In the genomic region with DNA sequence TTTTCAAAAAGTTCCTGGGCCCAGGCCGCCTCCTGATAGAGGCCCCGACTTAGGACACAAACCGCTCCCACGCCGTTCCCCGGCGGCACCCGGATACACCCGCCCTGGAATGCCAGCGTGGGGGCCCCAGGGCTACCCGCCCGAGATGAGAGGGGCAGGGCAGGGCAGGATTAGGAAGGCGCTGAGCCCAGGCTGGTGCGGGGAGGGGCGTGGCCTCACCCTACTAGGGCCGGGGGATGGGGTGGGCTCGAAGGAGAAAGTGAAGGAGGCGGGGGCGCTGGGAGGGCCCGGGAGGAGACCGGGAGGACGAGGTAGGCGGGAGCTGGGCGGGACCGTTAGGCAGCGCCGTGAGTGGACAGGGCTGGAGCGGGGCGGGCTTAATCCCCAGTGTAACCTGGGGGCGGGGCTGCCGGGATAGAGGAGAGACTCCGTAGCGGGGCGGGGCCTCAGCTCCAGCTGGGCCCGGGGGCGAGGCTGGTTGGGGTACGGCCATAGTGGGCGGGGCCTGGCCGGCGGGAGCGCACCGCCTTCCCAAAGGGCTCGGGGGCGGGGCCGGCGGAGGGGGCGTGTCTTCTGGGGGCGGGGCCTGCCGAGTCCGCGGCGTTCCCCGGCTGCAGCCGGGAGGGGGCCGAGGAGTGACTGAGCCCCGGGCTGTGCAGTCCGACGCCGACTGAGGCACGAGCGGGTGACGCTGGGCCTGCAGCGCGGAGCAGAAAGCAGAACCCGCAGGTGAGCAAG, we compare ENCODE assay signal across 1 cellular context.
A peak's percentile ranks its signal among the peaks of the same experiment; 100 is the strongest.
TF ChIP-seq lines count a peak whose summit lies in the region.

A gene with protein sequence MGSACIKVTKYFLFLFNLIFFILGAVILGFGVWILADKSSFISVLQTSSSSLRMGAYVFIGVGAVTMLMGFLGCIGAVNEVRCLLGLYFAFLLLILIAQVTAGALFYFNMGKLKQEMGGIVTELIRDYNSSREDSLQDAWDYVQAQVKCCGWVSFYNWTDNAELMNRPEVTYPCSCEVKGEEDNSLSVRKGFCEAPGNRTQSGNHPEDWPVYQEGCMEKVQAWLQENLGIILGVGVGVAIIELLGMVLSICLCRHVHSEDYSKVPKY (plus strand): TSS at position 656 of the 738 bp plus-strand sequence. CDS start 29,000 bp downstream, outside the sequence.

TF ChIP-seq in H1, 55 proteins besides CTCF, POLR2A, EP300 and RAD21:
- 0 out of 2 replicates have a peak, but pooled peaks have one; percentile 46 for TF ChIP-seq TEAD4 (IDR thresholded peaks at IDR 0.05; ENCODE audit: low read depth, low read length)
- TF ChIP-seq TAF1 (IDR thresholded peaks at IDR 0.05; ENCODE audit: low read depth, low read length), result peak; percentile 60; the same call in 1 of the 2 replicates
- 0 out of 2 replicates have a peak, but pooled peaks have one; percentile 24 for TF ChIP-seq TBP (IDR thresholded peaks at IDR 0.05; ENCODE audit: low read depth, low read length)
- TF ChIP-seq MAFK (IDR thresholded peaks at IDR 0.05; ENCODE audit: low read depth, low read length), result no peak
- TF ChIP-seq CREB1 (IDR thresholded peaks at IDR 0.05), result 0 out of 2 replicates have a peak, but pooled peaks have one; percentile 6
- TF ChIP-seq EZH2 (IDR thresholded peaks at IDR 0.05; ENCODE audit: low read depth, low read length, severe bottlenecking), result no peak
- TF ChIP-seq SP4 (IDR thresholded peaks at IDR 0.05; ENCODE audit: low read length), result no peak
- TF ChIP-seq GABPA (IDR thresholded peaks at IDR 0.05; ENCODE audit: borderline replicate concordance, insufficient read depth, low read length), result 0 out of 2 replicates have a peak, but pooled peaks have one; percentile 28
- 0 out of 2 replicates have a peak, but pooled peaks have one; percentile 20 for TF ChIP-seq PHF8 (conservative IDR thresholded peaks at IDR 0.05; ENCODE audit: low read depth, low read length)
- 0 out of 2 replicates have a peak, but pooled peaks have one; percentile 3 for TF ChIP-seq CHD2 (IDR thresholded peaks at IDR 0.05; ENCODE audit: low read length)
- TF ChIP-seq, protein P1, sequence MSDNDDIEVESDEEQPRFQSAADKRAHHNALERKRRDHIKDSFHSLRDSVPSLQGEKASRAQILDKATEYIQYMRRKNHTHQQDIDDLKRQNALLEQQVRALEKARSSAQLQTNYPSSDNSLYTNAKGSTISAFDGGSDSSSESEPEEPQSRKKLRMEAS (IDR thresholded peaks at IDR 0.05), result peak; percentile 46; the same call in 1 of the 2 replicates
